ENCODE assay signal across 25 cellular contexts in genomic region chr2:34979148-34979547, GRCh38.
"Had no signal": no experiment of that assay in that cellular context is flagged by ENCODE, and none has a peak within 500 bp of the region (broad histone marks: within the 10 kb centered on the region; RNA-seq: fewer than 3 reads in every experiment).

No MANE protein-coding gene starts in this region.

- ATAC-seq: activated CD4-positive, alpha-beta T cell treated with anti-CD3 and anti-CD28 coated beads for 36 hours; activated CD8-positive, alpha-beta memory T cell treated with anti-CD3 and anti-CD28 coated beads, Interleukin-2, amount 10 ng/mL, durations not matched to agents 7 days and 5 days; activated CD8-positive, alpha-beta T cell treated with anti-CD3 and anti-CD28 coated beads, Interleukin-2, amount 10 ng/mL, durations not matched to agents 7 days and 5 days; activated naive CD4-positive, alpha-beta T cell treated with anti-CD3 and anti-CD28 coated beads, Interleukin-2, amount 50 U/mL, for 72 hours; foreskin keratinocyte; mucosa of descending colon; natural killer cell treated with Interleukin-12 subunit alpha and Interleukin-12 subunit beta and Interleukin-15 and Interleukin-18, amount 100 ng/mL, for 72 hours; right lobe of liver; stimulated activated naive CD8-positive, alpha-beta T cell treated with anti-CD3 and anti-CD28 coated beads, Interleukin-15, Interleukin-2, amounts not matched to agents 100 U/mL and 50 U/mL, for 24 hours had no signal

- H3K4me1 Mint-ChIP-seq: activated CD4-positive, alpha-beta T cell treated with anti-CD3 and anti-CD28 coated beads for 36 hours; activated CD8-positive, alpha-beta memory T cell treated with anti-CD3 and anti-CD28 coated beads, Interleukin-2, amount 10 ng/mL, durations not matched to agents 7 days and 5 days had no signal

- H3K27ac Mint-ChIP-seq: activated CD4-positive, alpha-beta T cell treated with anti-CD3 and anti-CD28 coated beads for 36 hours; activated CD8-positive, alpha-beta memory T cell treated with anti-CD3 and anti-CD28 coated beads, Interleukin-2, amount 10 ng/mL, durations not matched to agents 7 days and 5 days; activated CD8-positive, alpha-beta T cell treated with anti-CD3 and anti-CD28 coated beads, Interleukin-2, amount 10 ng/mL, durations not matched to agents 7 days and 5 days; activated naive CD4-positive, alpha-beta T cell treated with anti-CD3 and anti-CD28 coated beads, Interleukin-2, amount 50 U/mL, for 72 hours; activated T-helper 2 cell treated with anti-CD3 and anti-CD28 coated beads, Interferon-gamma antibody, Interleukin-2, Interleukin-4, amounts not matched to agents 10 μg/mL and 5 μg/mL and 100 μg/mL, durations not matched to agents 14 hours and 24 hours and 36 hours; dendritic cell treated with granulocyte-macrophage colony-stimulating factor and Interleukin-4, amounts not matched to agents 40 ng/mL and 50 ng/mL, for 4 days; natural killer cell treated with Interleukin-12 subunit alpha and Interleukin-12 subunit beta and Interleukin-15 and Interleukin-18, amount 100 ng/mL, for 72 hours; T-helper 2 cell treated with Interferon-gamma antibody and Interleukin-4, amounts not matched to agents 5 μg/mL and 100 μg/mL, for 36 hours; type B pancreatic cell had no signal

- H3K9me3 ChIP-seq: esophagus muscularis mucosa, right lobe of liver, uterus had no signal

- H3K27me3 Mint-ChIP-seq: activated CD4-positive, alpha-beta T cell treated with anti-CD3 and anti-CD28 coated beads for 36 hours; activated CD8-positive, alpha-beta memory T cell treated with anti-CD3 and anti-CD28 coated beads, Interleukin-2, amount 10 ng/mL, durations not matched to agents 7 days and 5 days; dendritic cell treated with granulocyte-macrophage colony-stimulating factor and Interleukin-4, amounts not matched to agents 40 ng/mL and 50 ng/mL, for 4 days; natural killer cell treated with Interleukin-12 subunit alpha and Interleukin-12 subunit beta and Interleukin-15 and Interleukin-18, amount 100 ng/mL, for 72 hours; type B pancreatic cell had no signal

- H3K4me1 ChIP-seq: breast epithelium, esophagus muscularis mucosa, foreskin keratinocyte, left ventricle myocardium inferior, right lobe of liver, uterus had no signal

- H3K27ac ChIP-seq: breast epithelium, esophagus muscularis mucosa, foreskin keratinocyte, left ventricle myocardium inferior, right lobe of liver, uterus had no signal

- DNase-seq: activated CD4-positive, alpha-beta T cell treated with anti-CD3 and anti-CD28 coated beads for 36 hours; activated CD4-positive, CD25-positive, alpha-beta regulatory T cell; activated CD8-positive, alpha-beta memory T cell treated with anti-CD3 and anti-CD28 coated beads, Interleukin-2, amount 10 ng/mL, durations not matched to agents 7 days and 5 days; activated CD8-positive, alpha-beta T cell treated with anti-CD3 and anti-CD28 coated beads, Interleukin-2, amount 10 ng/mL, durations not matched to agents 7 days and 5 days; activated T-cell treated with anti-CD3 and anti-CD28 coated beads, Interleukin-2, amount 50 U/mL, for 48 hours; central memory CD4-positive, alpha-beta T cell; foreskin keratinocyte; kidney glomerular epithelial cell; left ventricle myocardium inferior; mesendoderm; mucosa of descending colon; posterior cingulate gyrus; right lobe of liver; stimulated activated CD4-positive, alpha-beta T cell treated with anti-CD3 and anti-CD28 coated beads, Interleukin-2, amount 100 ng/mL, for 48 hours; stimulated activated naive CD8-positive, alpha-beta T cell treated with anti-CD3 and anti-CD28 coated beads, Interleukin-15, Interleukin-2, amounts not matched to agents 100 U/mL and 50 U/mL, for 24 hours; uterus had no signal

- H3K36me3 Mint-ChIP-seq: activated CD8-positive, alpha-beta memory T cell treated with anti-CD3 and anti-CD28 coated beads, Interleukin-2, amount 10 ng/mL, durations not matched to agents 7 days and 5 days; type B pancreatic cell had no signal

- H3K4me3 ChIP-seq: breast epithelium, esophagus muscularis mucosa, left ventricle myocardium inferior, lung, mucosa of descending colon, right lobe of liver, uterus had no signal

- H3K4me3 Mint-ChIP-seq: activated CD4-positive, alpha-beta T cell treated with anti-CD3 and anti-CD28 coated beads for 36 hours; activated CD8-positive, alpha-beta memory T cell treated with anti-CD3 and anti-CD28 coated beads, Interleukin-2, amount 10 ng/mL, durations not matched to agents 7 days and 5 days; activated CD8-positive, alpha-beta T cell treated with anti-CD3 and anti-CD28 coated beads, Interleukin-2, amount 10 ng/mL, durations not matched to agents 7 days and 5 days; dendritic cell treated with granulocyte-macrophage colony-stimulating factor and Interleukin-4, amounts not matched to agents 40 ng/mL and 50 ng/mL, for 4 days; natural killer cell treated with Interleukin-12 subunit alpha and Interleukin-12 subunit beta and Interleukin-15 and Interleukin-18, amount 100 ng/mL, for 72 hours; T-helper 2 cell treated with Interferon-gamma antibody and Interleukin-4, amounts not matched to agents 5 μg/mL and 100 μg/mL, for 36 hours; type B pancreatic cell had no signal

- H3K9me3 Mint-ChIP-seq: type B pancreatic cell had no signal

- H3K27me3 ChIP-seq: breast epithelium, esophagus muscularis mucosa, foreskin keratinocyte, right lobe of liver, uterus had no signal

- H3K36me3 ChIP-seq: breast epithelium, esophagus muscularis mucosa, left ventricle myocardium inferior, right lobe of liver, uterus had no signal
